Comparison of ENCODE assay signal across 11 cellular contexts in the genomic region with DNA sequence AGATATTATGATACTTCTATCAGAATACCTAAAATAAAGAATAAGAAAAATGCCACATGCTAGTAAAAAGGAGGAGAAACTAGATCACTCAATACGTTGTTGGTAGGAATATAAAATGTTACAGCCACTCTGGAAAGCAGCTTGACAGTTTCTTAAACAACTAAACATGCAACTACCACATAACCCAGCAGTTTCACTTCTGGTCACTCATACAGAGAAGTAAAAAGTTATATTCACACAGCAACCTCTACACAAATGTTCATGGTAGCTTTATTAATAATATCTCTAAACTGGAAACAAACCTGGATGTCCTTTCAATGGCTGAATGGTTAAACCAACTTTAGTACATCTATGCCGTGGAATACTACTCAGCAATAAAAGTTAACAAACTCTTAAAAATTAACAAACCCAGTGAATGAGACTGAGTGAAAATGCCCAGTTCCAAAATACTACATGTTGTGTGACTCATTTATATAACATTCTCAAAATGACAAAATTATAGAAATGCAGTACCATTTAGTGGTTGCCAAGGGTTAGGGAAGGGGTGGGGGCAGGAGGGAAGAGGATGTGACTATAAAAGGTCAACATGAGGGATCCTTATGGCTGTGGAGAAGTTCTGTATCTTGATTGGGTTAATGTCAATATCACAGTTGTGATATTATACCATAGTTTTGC.
A peak's percentile ranks its signal among the peaks of the same experiment; 100 is the strongest.
DNase-seq lines count a peak whose midpoint lies in the region; ATAC-seq lines count a peak whose summit lies in the region.
"Had no signal": no experiment of that assay in that cellular context is flagged by ENCODE, and none has a peak within 500 bp of the region (broad histone marks: within the 10 kb centered on the region; RNA-seq: fewer than 3 reads in every experiment).

No MANE protein-coding gene starts in this region.

- DNase-seq in ecto neural progenitor cell (ENCODE audit: low spot score) (no peak), GDM1 (lab: John Stamatoyannopoulos, UW) (no peak), HK-2 (ENCODE audit: unreplicated experiment) (no peak), SIG-M5 (lab: John Stamatoyannopoulos, UW) (no peak)
- DNase-seq: CD4-positive, CD25-positive, alpha-beta regulatory T cell; lower lobe of right lung; NCI-H1436 had no signal

- ATAC-seq in GM18519 (IDR thresholded peaks at IDR 0.05; ENCODE audit: low FRiP score, unreplicated experiment) = peak; percentile 97
- ATAC-seq in GM21381 (IDR thresholded peaks at IDR 0.05; ENCODE audit: unreplicated experiment) = peak; percentile 88
- peak; percentile 68 for ATAC-seq in HG02970 (IDR thresholded peaks at IDR 0.05; ENCODE audit: low FRiP score, unreplicated experiment)
- ATAC-seq in HG03571 (IDR thresholded peaks at IDR 0.05; ENCODE audit: unreplicated experiment) = peak; percentile 96
- ATAC-seq: lower lobe of right lung had no signal
